10 cellular contexts compared by ENCODE assay signal in the genomic region with DNA sequence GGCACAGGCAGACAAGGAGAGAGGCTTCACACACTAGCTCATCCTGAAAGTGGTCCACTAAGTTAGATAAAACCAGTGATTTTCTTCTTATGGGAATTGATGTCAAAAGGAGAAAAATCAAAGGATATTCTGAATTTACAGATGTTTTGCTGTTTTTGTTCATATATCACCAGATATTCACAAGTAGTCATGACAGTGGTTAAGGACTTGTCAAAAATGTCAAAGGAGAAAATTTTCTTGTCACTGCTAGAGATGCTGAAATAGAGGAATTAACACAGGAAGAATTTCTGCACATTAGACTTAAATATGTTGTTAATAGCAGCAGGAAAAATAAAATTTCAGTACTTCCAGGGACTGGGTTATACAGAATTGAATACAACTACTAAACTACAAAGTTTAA.
"Had no signal": no experiment of that assay in that cellular context is flagged by ENCODE, and none has a peak within 500 bp of the region (broad histone marks: within the 10 kb centered on the region; RNA-seq: fewer than 3 reads in every experiment).

No MANE protein-coding gene starts in this region.

- H3K27me3 Mint-ChIP-seq: activated naive CD8-positive, alpha-beta T cell treated with anti-CD3 and anti-CD28 coated beads for 36 hours had no signal

- H3K4me3 ChIP-seq: lung, tibial nerve had no signal

- ATAC-seq: stimulated activated naive B cell treated with anti-CD40 and anti-IgM and Interleukin-4, amounts not matched to agents 10 μg/mL and 1 μg/mL and 100 μg/mL, for 72 hours had no signal

- H3K27ac Mint-ChIP-seq: activated CD4-positive, alpha-beta T cell treated with anti-CD3 and anti-CD28 coated beads, Interleukin-2, amount 10 ng/mL, durations not matched to agents 7 days and 5 days; activated naive CD8-positive, alpha-beta T cell treated with anti-CD3 and anti-CD28 coated beads for 36 hours; activated T-helper 1 cell treated with anti-CD3 and anti-CD28 coated beads, Interleukin-12 subunit alpha, Interleukin-12 subunit beta, Interleukin-2, Interleukin-4 antibody, amounts not matched to agents 30 ng/mL and 10 ng/mL and 1 ng/mL, durations not matched to agents 14 hours and 24 hours and 36 hours; stimulated activated naive B cell treated with anti-CD40 and anti-IgM and Interleukin-4, amounts not matched to agents 10 μg/mL and 1 μg/mL and 100 μg/mL, for 72 hours had no signal

- H3K4me1 Mint-ChIP-seq: stimulated activated naive B cell treated with anti-CD40 and anti-IgM and Interleukin-4, amounts not matched to agents 10 μg/mL and 1 μg/mL and 100 μg/mL, for 72 hours had no signal

- H3K4me1 ChIP-seq: tibial nerve had no signal

- H3K36me3 ChIP-seq: tibial nerve had no signal

- DNase-seq: activated CD4-positive, alpha-beta T cell treated with anti-CD3 and anti-CD28 coated beads, Interleukin-2, amount 10 ng/mL, durations not matched to agents 7 days and 5 days; activated naive CD8-positive, alpha-beta T cell treated with anti-CD3 and anti-CD28 coated beads for 36 hours; left cardiac atrium; posterior cingulate gyrus; retina; stimulated activated CD4-positive, alpha-beta T cell treated with anti-CD3 and anti-CD28 coated beads, Interleukin-2, amount 100 ng/mL, for 48 hours; stimulated activated naive B cell treated with anti-CD40 and anti-IgM and Interleukin-4, amounts not matched to agents 10 μg/mL and 1 μg/mL and 100 μg/mL, for 72 hours had no signal

- H3K4me3 Mint-ChIP-seq: activated CD4-positive, alpha-beta T cell treated with anti-CD3 and anti-CD28 coated beads, Interleukin-2, amount 10 ng/mL, durations not matched to agents 7 days and 5 days; activated naive CD8-positive, alpha-beta T cell treated with anti-CD3 and anti-CD28 coated beads for 36 hours; activated T-helper 1 cell treated with anti-CD3 and anti-CD28 coated beads, Interleukin-12 subunit alpha, Interleukin-12 subunit beta, Interleukin-2, Interleukin-4 antibody, amounts not matched to agents 30 ng/mL and 10 ng/mL and 1 ng/mL, durations not matched to agents 14 hours and 24 hours and 36 hours; stimulated activated naive B cell treated with anti-CD40 and anti-IgM and Interleukin-4, amounts not matched to agents 10 μg/mL and 1 μg/mL and 100 μg/mL, for 72 hours had no signal

- H3K27me3 ChIP-seq: tibial nerve had no signal
